7 cellular contexts compared by ENCODE assay signal in the genomic region with DNA sequence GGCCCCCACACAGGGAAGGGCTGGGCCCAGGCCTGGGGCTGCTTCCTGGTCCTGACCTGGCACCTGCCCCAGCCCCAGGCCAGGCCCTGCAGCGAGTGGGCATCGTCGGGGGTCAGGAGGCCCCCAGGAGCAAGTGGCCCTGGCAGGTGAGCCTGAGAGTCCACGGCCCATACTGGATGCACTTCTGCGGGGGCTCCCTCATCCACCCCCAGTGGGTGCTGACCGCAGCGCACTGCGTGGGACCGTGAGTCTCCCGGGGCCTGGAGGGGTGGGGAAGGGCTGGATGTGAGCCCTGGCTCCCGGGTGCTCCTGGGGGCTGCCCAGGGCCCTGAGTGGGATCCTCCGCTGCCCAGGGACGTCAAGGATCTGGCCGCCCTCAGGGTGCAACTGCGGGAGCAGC. TPM values are rescaled to one million over a fixed set of nuclear protein-coding genes. Genes with fewer than 3 reads are reported as not detected.
"Had no signal": no experiment of that assay in that cellular context is flagged by ENCODE, and none has a peak within 500 bp of the region (broad histone marks: within the 10 kb centered on the region; RNA-seq: fewer than 3 reads in every experiment).

No MANE protein-coding gene starts in this region.

RNA-seq across cellular contexts. Expression of a gene that starts 0.6 kb away (rescaled TPM):
- total RNA-seq: GM23248, H4, H7, HepG2, HFFc6, HT1080 had no signal
- polyA plus RNA-seq: GM23248, IgD-negative memory B cell had no signal

RNA-seq across cellular contexts. Expression of a gene that starts 11.1 kb away (rescaled TPM):
- total RNA-seq: GM23248, H7, HepG2, HFFc6, HT1080 had no signal
- polyA plus RNA-seq: GM23248, HepG2, IgD-negative memory B cell had no signal

RNA-seq across cellular contexts. Expression of a gene that starts 14.8 kb away (rescaled TPM):
- total RNA-seq: GM23248, H4, H7, HepG2, HFFc6, HT1080 had no signal
- polyA plus RNA-seq: GM23248, HepG2, IgD-negative memory B cell had no signal

RNA-seq across cellular contexts. Expression of a gene that starts 16.0 kb away (rescaled TPM):
- total RNA-seq: GM23248, H7, HepG2, HT1080 had no signal
- polyA plus RNA-seq: GM23248, HepG2, IgD-negative memory B cell had no signal
